18 cellular contexts compared by ENCODE assay signal in the genomic region with DNA sequence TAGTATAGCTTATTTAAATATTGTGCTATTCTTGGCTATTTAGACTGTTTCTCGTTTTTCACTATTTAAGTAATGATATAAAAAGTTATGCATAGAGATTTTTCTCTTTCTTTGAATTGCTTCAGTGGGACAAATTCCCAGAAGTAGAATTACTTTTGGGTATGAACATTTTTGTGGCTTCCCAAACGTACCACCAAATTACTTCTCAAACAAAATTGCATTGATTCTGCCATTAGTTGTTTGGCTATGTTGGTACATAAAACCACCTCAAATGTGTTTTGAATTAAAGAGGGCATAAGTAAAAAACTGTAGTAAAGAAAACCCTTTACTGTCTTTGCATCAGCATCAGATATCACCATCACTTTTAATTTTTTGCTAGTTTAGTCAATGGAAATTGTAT. TPM values are rescaled to one million over a fixed set of nuclear protein-coding genes. Genes with fewer than 3 reads are reported as not detected.
DNase-seq lines count a peak whose midpoint lies in the region; TF ChIP-seq lines count a peak whose summit lies in the region.
"Had no signal": no experiment of that assay in that cellular context is flagged by ENCODE, and none has a peak within 500 bp of the region (broad histone marks: within the 10 kb centered on the region; RNA-seq: fewer than 3 reads in every experiment).

No MANE protein-coding gene starts in this region.

- no peak overlapping the region for H3K9ac ChIP-seq in SK-N-MC (ENCODE audit: insufficient read length)
- no peak overlapping the region for H3K9ac ChIP-seq in mammary epithelial cell (ENCODE audit: insufficient read depth, low read length)
- H3K9ac ChIP-seq: BLaER1 treated with 17β-estradiol and CSF1 and Interleukin-3, amounts not matched to agents 10 nM and 100 nM; GM23248 had no signal

- H3K27ac ChIP-seq in SK-N-MC (peak overlapping the region; percentile 63), testis (no peak overlapping the region), mammary epithelial cell (ENCODE audit: insufficient read depth, low read depth, low read length) (no peak overlapping the region)
- H3K27ac ChIP-seq: BLaER1 treated with 17β-estradiol and CSF1 and Interleukin-3, amounts not matched to agents 10 nM and 100 nM; GM23248 had no signal

- H3K79me2 ChIP-seq in mammary epithelial cell (ENCODE audit: insufficient read depth, low read length): no peaks in the 10 kb centered on the region

- H3K27ac Mint-ChIP-seq in activated T-helper 1 cell treated with anti-CD3 and anti-CD28 coated beads, Interleukin-12 subunit alpha, Interleukin-12 subunit beta, Interleukin-2, Interleukin-4 antibody, amounts not matched to agents 30 ng/mL and 10 ng/mL and 1 ng/mL, durations not matched to agents 14 hours and 24 hours and 36 hours: no peak overlapping the region
- H3K27ac Mint-ChIP-seq: B cell; CD8-positive, alpha-beta T cell; IgD-negative memory B cell had no signal

- H3K4me1 ChIP-seq in testis (peaks cover 3% of the 10 kb centered on the region), mammary epithelial cell (ENCODE audit: insufficient read depth, low read length) (peaks cover 11% of the 10 kb centered on the region)

- no peak overlapping the region for H2AFZ ChIP-seq in mammary epithelial cell (ENCODE audit: low read depth, low read length)
- H2AFZ ChIP-seq: GM23248 had no signal

- no peaks in the 10 kb centered on the region for H3K36me3 Mint-ChIP-seq in activated T-helper 1 cell treated with anti-CD3 and anti-CD28 coated beads, Interleukin-12 subunit alpha, Interleukin-12 subunit beta, Interleukin-2, Interleukin-4 antibody, amounts not matched to agents 30 ng/mL and 10 ng/mL and 1 ng/mL, durations not matched to agents 14 hours and 24 hours and 36 hours (ENCODE audit: low read depth)
- H3K36me3 Mint-ChIP-seq: CD8-positive, alpha-beta T cell; IgD-negative memory B cell had no signal

- H3K9me3 Mint-ChIP-seq in activated T-helper 1 cell treated with anti-CD3 and anti-CD28 coated beads, Interleukin-12 subunit alpha, Interleukin-12 subunit beta, Interleukin-2, Interleukin-4 antibody, amounts not matched to agents 30 ng/mL and 10 ng/mL and 1 ng/mL, durations not matched to agents 14 hours and 24 hours and 36 hours: no peaks in the 10 kb centered on the region
- H3K9me3 Mint-ChIP-seq: CD8-positive, alpha-beta T cell; IgD-negative memory B cell had no signal

- H3K4me3 ChIP-seq in AG09309 (ENCODE audit: control insufficient read depth, low read depth, low read length) (no peak overlapping the region), SK-N-MC (no peak overlapping the region), astrocyte of the spinal cord (ENCODE audit: low read depth, low read length) (no peak overlapping the region), testis (no peak overlapping the region), mammary epithelial cell (replicated peaks in 1 of 3; ENCODE audit: insufficient read depth in 1 of 3, low read depth in 2 of 3, low read length in 3 of 3) (no peak overlapping the region)
- H3K4me3 ChIP-seq: BLaER1 treated with 17β-estradiol and CSF1 and Interleukin-3, amounts not matched to agents 10 nM and 100 nM; GM23248; HAP-1 had no signal

- no peaks in the 10 kb centered on the region for H3K27me3 Mint-ChIP-seq in activated T-helper 1 cell treated with anti-CD3 and anti-CD28 coated beads, Interleukin-12 subunit alpha, Interleukin-12 subunit beta, Interleukin-2, Interleukin-4 antibody, amounts not matched to agents 30 ng/mL and 10 ng/mL and 1 ng/mL, durations not matched to agents 14 hours and 24 hours and 36 hours (ENCODE audit: insufficient read depth)
- H3K27me3 Mint-ChIP-seq: IgD-negative memory B cell had no signal

- intact Hi-C loops in activated T-helper 1 cell treated with anti-CD3 and anti-CD28 coated beads, Interleukin-12 subunit alpha, Interleukin-12 subunit beta, Interleukin-2, Interleukin-4 antibody, amounts not matched to agents 30 ng/mL and 10 ng/mL and 1 ng/mL, durations not matched to agents 14 hours and 24 hours and 36 hours (cut with micrococcal nuclease): no loop called here
- intact Hi-C loops in testis (cut with DNase I; ENCODE audit: low total_unique reads) (no loop called here), mammary epithelial cell (cut with micrococcal nuclease) (loop anchor here (10.0 kb wide), 1 partner anchor 683 kb away; no protein-coding TSS in a partner anchor)

- H3K4me1 Mint-ChIP-seq in activated T-helper 1 cell treated with anti-CD3 and anti-CD28 coated beads, Interleukin-12 subunit alpha, Interleukin-12 subunit beta, Interleukin-2, Interleukin-4 antibody, amounts not matched to agents 30 ng/mL and 10 ng/mL and 1 ng/mL, durations not matched to agents 14 hours and 24 hours and 36 hours (ENCODE audit: low read depth): peaks cover 14% of the 10 kb centered on the region

- H3K27me3 ChIP-seq in testis: no peaks in the 10 kb centered on the region
- no peaks in the 10 kb centered on the region for H3K27me3 ChIP-seq in mammary epithelial cell (ENCODE audit: insufficient read depth, low read length)
- H3K27me3 ChIP-seq: BLaER1 treated with 17β-estradiol and CSF1 and Interleukin-3, amounts not matched to agents 10 nM and 100 nM had no signal

- in situ Hi-C loops in astrocyte of the spinal cord (cut with HindIII; ENCODE audit: low sequenced_read_pairs) (no loop called here), mammary epithelial cell (cut with MboI; ENCODE audit: low sequenced_read_pairs in 2 of 2) (no loop called here)

- no peaks in the 10 kb centered on the region for H4K20me1 ChIP-seq in mammary epithelial cell (ENCODE audit: insufficient read depth, low read length)
- H4K20me1 ChIP-seq: BLaER1 treated with 17β-estradiol and CSF1 and Interleukin-3, amounts not matched to agents 10 nM and 100 nM had no signal

- DNase-seq in AG09309 (ENCODE audit: low read depth) (peak; percentile 8), SK-N-MC (ENCODE audit: low read depth, low spot score) (peak; percentile 14), astrocyte of the spinal cord (ENCODE audit: low read depth, low spot score) (peak; percentile 21), NCI-H2171 (lab: John Stamatoyannopoulos, UW) (no peak), testis (no peak), mammary epithelial cell (no peak)
- DNase-seq in activated T-helper 1 cell treated with anti-CD3 and anti-CD28 coated beads, Interleukin-12 subunit alpha, Interleukin-12 subunit beta, Interleukin-2, Interleukin-4 antibody, amounts not matched to agents 30 ng/mL and 10 ng/mL and 1 ng/mL, durations not matched to agents 14 hours and 24 hours and 36 hours (ENCODE audit: low spot score): no peak
- DNase-seq: 8988T; CD8-positive, alpha-beta T cell; DMS 273 treated with DMSO at 0.1 percent for 48 hours; DMS53; DND-41; EL; GM23248 had no signal

- dilution Hi-C loops in mammary epithelial cell (cut with HindIII; ENCODE audit: low sequenced_read_pairs): loop anchor here (25.0 kb wide), 1 partner anchor 184 kb away; no protein-coding TSS in a partner anchor

- H3K9me3 ChIP-seq in SK-N-MC (ENCODE audit: low read depth, low read length) (no peaks in the 10 kb centered on the region), testis (no peaks in the 10 kb centered on the region), mammary epithelial cell (replicated peaks; ENCODE audit: insufficient read depth, low read length) (no peaks in the 10 kb centered on the region)
- H3K9me3 ChIP-seq: HAP-1 had no signal

- CTCF ChIA-PET in mammary epithelial cell (lab: Charles Lee; ENCODE audit: low non-redundant PET): no interaction called here

- BruUV-seq in mammary epithelial cell (replicated peaks; lab: Mats Ljungman, UMichigan): no TSS peak

- no peaks in the 10 kb centered on the region for H3K36me3 ChIP-seq in SK-N-MC (ENCODE audit: insufficient read depth, low read length)
- H3K36me3 ChIP-seq in testis (ENCODE audit: low read depth, missing control alignments): no peaks in the 10 kb centered on the region
- no peaks in the 10 kb centered on the region for H3K36me3 ChIP-seq in mammary epithelial cell (ENCODE audit: insufficient read depth, low read length)
- H3K36me3 ChIP-seq: BLaER1 treated with 17β-estradiol and CSF1 and Interleukin-3, amounts not matched to agents 10 nM and 100 nM; HAP-1 had no signal

- H3K4me3 Mint-ChIP-seq in activated T-helper 1 cell treated with anti-CD3 and anti-CD28 coated beads, Interleukin-12 subunit alpha, Interleukin-12 subunit beta, Interleukin-2, Interleukin-4 antibody, amounts not matched to agents 30 ng/mL and 10 ng/mL and 1 ng/mL, durations not matched to agents 14 hours and 24 hours and 36 hours: no peak overlapping the region
- H3K4me3 Mint-ChIP-seq: B cell; CD8-positive, alpha-beta T cell; IgD-negative memory B cell had no signal

- WGBS in testis, 2 donors: 83 to 84% methylated on average over 2 of the region's 2 CpGs
- WGBS in mammary epithelial cell (ENCODE audit: low coverage, missing lambda C conversion rate): 29% methylated on average over 2 of the region's 2 CpGs

- H3K4me2 ChIP-seq in mammary epithelial cell (ENCODE audit: insufficient read depth, low read depth, low read length): no peak overlapping the region

- TF ChIP-seq CTCF in AG09309 (IDR thresholded peaks at IDR 0.05; ENCODE audit: control insufficient read depth, insufficient read depth, low read depth, low read length, missing control alignments) (no peak), astrocyte of the spinal cord (IDR thresholded peaks at IDR 0.05; ENCODE audit: low read depth, low read length) (no peak), testis (IDR thresholded peaks at IDR 0.05) (no peak), mammary epithelial cell (conservative IDR thresholded peaks at IDR 0.05 in 1 of 2, IDR thresholded peaks at IDR 0.05 in 1 of 2; ENCODE audit: extremely low read depth in 1 of 2, insufficient read depth in 1 of 2, low read depth in 1 of 2, low read length in 2 of 2) (no peak)

- no peak for TF ChIP-seq POLR2A in testis (IDR thresholded peaks at IDR 0.05)

RNA-seq across cellular contexts. Expression of a gene that starts 31.0 kb away (rescaled TPM):
- 99.7 and 111 TPM in 2 replicates for total RNA-seq in activated T-helper 1 cell treated with anti-CD3 and anti-CD28 coated beads, Interleukin-12 subunit alpha, Interleukin-12 subunit beta, Interleukin-2, Interleukin-4 antibody, amounts not matched to agents 30 ng/mL and 10 ng/mL and 1 ng/mL, durations not matched to agents 14 hours and 24 hours and 36 hours
- total RNA-seq in testis (100 to 1,000 TPM in 1 of 2 donors, 10 to 100 TPM in 1; 99.8 to 105 TPM), mammary epithelial cell (100 to 1,000 TPM in 1 of 2 donors, 10 to 100 TPM in 1; 78.9 to 137 TPM)
- polyA plus RNA-seq in testis (ENCODE audit: insufficient read depth, low read depth, low replicate concordance) (129 TPM), mammary epithelial cell (286 TPM)
- 117 TPM for polyA minus RNA-seq in mammary epithelial cell

Comparison
In these comparisons a context has a peak if more than half of its experiments do, and no peak if none do; other contexts are left out.
1. DNase-seq: peak in AG09309 (single experiment), SK-N-MC (single experiment) and astrocyte of the spinal cord (single experiment); none in NCI-H2171 (single experiment), activated T-helper 1 cell treated with anti-CD3 and anti-CD28 coated beads, Interleukin-12 subunit alpha, Interleukin-12 subunit beta, Interleukin-2, Interleukin-4 antibody, amounts not matched to agents 30 ng/mL and 10 ng/mL and 1 ng/mL, durations not matched to agents 14 hours and 24 hours and 36 hours (single experiment), testis (single experiment) and mammary epithelial cell (single experiment).